Comparison of ENCODE assay signal across 21 cellular contexts in genomic region chr2:172473167-172473566, GRCh38.
"Had no signal": no experiment of that assay in that cellular context is flagged by ENCODE, and none has a peak within 500 bp of the region (broad histone marks: within the 10 kb centered on the region; RNA-seq: fewer than 3 reads in every experiment).

No MANE protein-coding gene starts in this region.

- H3K4me3 ChIP-seq: dorsolateral prefrontal cortex, heart left ventricle, left lung, lower lobe of right lung, psoas muscle, right lobe of liver, tibial artery, upper lobe of left lung, vagina had no signal

- H3K27ac ChIP-seq: dorsolateral prefrontal cortex, heart left ventricle, left lung, lower lobe of right lung, psoas muscle, right lobe of liver, tibial artery, upper lobe of left lung, vagina had no signal

- H3K4me3 Mint-ChIP-seq: memory B cell; mesothelial cell of epicardium; nephron; stimulated activated effector memory CD8-positive, alpha-beta T cell treated with anti-CD3 and anti-CD28 coated beads, Interleukin-12 subunit alpha, Interleukin-12 subunit beta, amount 100 ng/mL, for 72 hours had no signal

- ATAC-seq: esophagus mucosa; heart left ventricle; left lung; lower lobe of right lung; psoas muscle; right lobe of liver; stimulated activated effector memory CD8-positive, alpha-beta T cell treated with anti-CD3 and anti-CD28 coated beads, Interleukin-12 subunit alpha, Interleukin-12 subunit beta, amount 100 ng/mL, for 72 hours; stimulated activated naive CD8-positive, alpha-beta T cell treated with anti-CD3 and anti-CD28 coated beads, Interleukin-15, Interleukin-2, amounts not matched to agents 100 U/mL and 50 U/mL, for 24 hours had no signal

- H3K9me3 ChIP-seq: heart left ventricle, left lung, lower lobe of right lung, psoas muscle, right lobe of liver, tibial artery, upper lobe of left lung, vagina had no signal

- H3K4me1 Mint-ChIP-seq: memory B cell; mesothelial cell of epicardium; nephron; stimulated activated effector memory CD8-positive, alpha-beta T cell treated with anti-CD3 and anti-CD28 coated beads, Interleukin-12 subunit alpha, Interleukin-12 subunit beta, amount 100 ng/mL, for 72 hours had no signal

- H3K36me3 ChIP-seq: right lobe of liver had no signal

- H3K27ac Mint-ChIP-seq: memory B cell; mesothelial cell of epicardium; nephron; stimulated activated effector memory CD8-positive, alpha-beta T cell treated with anti-CD3 and anti-CD28 coated beads, Interleukin-12 subunit alpha, Interleukin-12 subunit beta, amount 100 ng/mL, for 72 hours had no signal

- H3K36me3 Mint-ChIP-seq: memory B cell had no signal

- H3K27me3 ChIP-seq: dorsolateral prefrontal cortex, heart left ventricle, left lung, right lobe of liver, tibial artery, upper lobe of left lung, vagina had no signal

- H3K4me1 ChIP-seq: heart left ventricle, left lung, lower lobe of right lung, psoas muscle, right lobe of liver, tibial artery, upper lobe of left lung, vagina had no signal

- DNase-seq: cortex of kidney; dorsolateral prefrontal cortex; effector CD8-positive, alpha-beta T cell; heart left ventricle; hippocampal formation; left lung; lower lobe of right lung; psoas muscle; retina; right lobe of liver; stimulated activated CD4-positive, alpha-beta T cell treated with anti-CD3 and anti-CD28 coated beads, Interleukin-4, amount 100 ng/mL, for 1 hour; stimulated activated CD8-positive, alpha-beta memory T cell treated with anti-CD3 and anti-CD28 coated beads, Interleukin-4, amount 100 ng/mL, for 48 hours; stimulated activated naive CD8-positive, alpha-beta T cell treated with anti-CD3 and anti-CD28 coated beads, Interleukin-15, Interleukin-2, amounts not matched to agents 100 U/mL and 50 U/mL, for 24 hours; tibial artery; upper lobe of left lung had no signal

- H3K9me3 Mint-ChIP-seq: memory B cell; mesothelial cell of epicardium; nephron; stimulated activated effector memory CD8-positive, alpha-beta T cell treated with anti-CD3 and anti-CD28 coated beads, Interleukin-12 subunit alpha, Interleukin-12 subunit beta, amount 100 ng/mL, for 72 hours had no signal
